Comparison of ENCODE assay signal across 8 cellular contexts in genomic region chr20:49712918-49713778, GRCh38. TPM values are rescaled to one million over a fixed set of nuclear protein-coding genes. Genes with fewer than 3 reads are reported as not detected.
A peak's percentile ranks its signal among the peaks of the same experiment; 100 is the strongest.
DNase-seq lines count a peak whose midpoint lies in the region; ATAC-seq, FAIRE-seq and TF ChIP-seq lines count a peak whose summit lies in the region.

No MANE protein-coding gene starts in this region.

- ATAC-seq in GM21717 (IDR thresholded peaks at IDR 0.05; ENCODE audit: unreplicated experiment) = peak; percentile 51
- peak; percentile 46 to 49 for ATAC-seq in activated CD4-positive, CD25-positive, alpha-beta regulatory T cell treated with anti-CD3 and anti-CD28 coated beads, Interleukin-2, amount 50 U/mL, for 24 hours
- peak; percentile 59 for ATAC-seq in thoracic aorta (ENCODE audit: insufficient number of reproducible peaks, low FRiP score, low read depth)

- H4K5ac ChIP-seq in H1 (ENCODE audit: insufficient read length, low read depth, low read length) = peak overlapping the region; percentile 70

- H3K14ac ChIP-seq in H1 (ENCODE audit: insufficient read length) = no peak overlapping the region

- TF ChIP-seq RAD21 in H1 (IDR thresholded peaks at IDR 0.05 in 1 of 2, conservative IDR thresholded peaks at IDR 0.05 in 1 of 2; ENCODE audit: low read depth in 2 of 2, low read length in 2 of 2) = no peak; a peak in 1 of 4 replicates

- no peaks in the 10 kb centered on the region for H3K36me3 ChIP-seq in KMS-11 (ENCODE audit: insufficient read depth)
- no peaks in the 10 kb centered on the region for H3K36me3 ChIP-seq in H1 (ENCODE audit: control insufficient read depth in 2 of 4, insufficient read depth in 4 of 4, low read length in 3 of 4)
- no peaks in the 10 kb centered on the region for H3K36me3 ChIP-seq in thoracic aorta

- DNase-seq in EL (peak; percentile 44), H1 (ENCODE audit: low read depth in 1 of 2, low spot score in 2 of 2) (peak in 1 of 2 experiments; percentile 80), mesothelial cell of epicardium (ENCODE audit: low spot score in 2 of 2, unreplicated experiment in 2 of 2) (peak; percentile 25 to 64), thoracic aorta (ENCODE audit: low spot score) (no peak), NCI-H2029 treated with DMSO at 0.1 percent for 48 hours (lab: John Stamatoyannopoulos, UW) (no peak)

- H3K27ac ChIP-seq in KMS-11 (no peak overlapping the region), H1 (ENCODE audit: low read depth, low read length) (peak overlapping the region; percentile 66), thoracic aorta (peak overlapping the region; percentile 75 to 81)

- H3K4me2 ChIP-seq in KMS-11 = peak overlapping the region; percentile 84
- peak overlapping the region; percentile 88 to 96 for H3K4me2 ChIP-seq in H1 (ENCODE audit: insufficient read depth in 1 of 2, low read depth in 2 of 2, low read length in 2 of 2)

- H2BK5ac ChIP-seq in H1 (ENCODE audit: low read depth, low read length) = peak overlapping the region; percentile 87

- FAIRE-seq in H1 (lab: Jason Lieb, UNC) = no peak

- H3K23ac ChIP-seq in H1 (ENCODE audit: insufficient read length) = no peak overlapping the region

- peak overlapping the region; percentile 92; the same call in 1 of the 2 replicates for H4K8ac ChIP-seq in H1 (ENCODE audit: extremely low read depth, insufficient read depth, low read length)

- H2BK20ac ChIP-seq in H1 (ENCODE audit: low read length) = no peak overlapping the region

- H3K4me3 Mint-ChIP-seq in mesothelial cell of epicardium = peak overlapping the region; percentile 79

- TF ChIP-seq POLR2A in H1 (IDR thresholded peaks at IDR 0.05; ENCODE audit: control extremely low read depth in 1 of 2, low read depth in 2 of 2, low read length in 2 of 2) = peak in 1 of 2 experiments; percentile 76; a peak in 2 of 3 replicates

- peaks cover 9% of the 10 kb centered on the region; the same call in 1 of the 2 replicates for H4K20me1 ChIP-seq in KMS-11 (ENCODE audit: insufficient read depth)
- peaks cover 13 to 17% of the 10 kb centered on the region in 2 experiments for H4K20me1 ChIP-seq in H1 (replicated peaks in 1 of 2; ENCODE audit: control insufficient read depth in 1 of 2, insufficient read depth in 2 of 2, low read length in 2 of 2)

- no peak for TF ChIP-seq EP300 in H1 (IDR thresholded peaks at IDR 0.05; ENCODE audit: borderline replicate concordance in 1 of 2, low read depth in 2 of 2, low read length in 2 of 2)

- H2BK15ac ChIP-seq in H1 (ENCODE audit: low read length) = no peak overlapping the region; the same call in 1 of the 2 replicates

- no peaks in the 10 kb centered on the region for H3K27me3 Mint-ChIP-seq in mesothelial cell of epicardium (ENCODE audit: low read depth)

- CTCF ChIA-PET in H1 (lab: Charles Lee; ENCODE audit: partially characterized antibody) = interaction anchor here (0.6 to 1.6 kb wide), 3 partner anchors 108 to 217 kb away, joined by 3 to 5 read pairs (median 3); no protein-coding TSS in a partner anchor

- H3K23me2 ChIP-seq in H1 (ENCODE audit: low read depth, low read length) = peaks cover 9% of the 10 kb centered on the region

- H3K36me3 Mint-ChIP-seq in mesothelial cell of epicardium = no peaks in the 10 kb centered on the region

- no peaks in the 10 kb centered on the region for H3K9me3 Mint-ChIP-seq in mesothelial cell of epicardium

- H3K27ac Mint-ChIP-seq in mesothelial cell of epicardium = peak overlapping the region; percentile 95

- peak overlapping the region; percentile 23; the same call in 1 of the 2 replicates for H2BK12ac ChIP-seq in H1 (ENCODE audit: low read depth, low read length)

- peak overlapping the region; percentile 75 for H3K9ac ChIP-seq in KMS-11
- H3K9ac ChIP-seq in H1 (replicated peaks in 1 of 4; ENCODE audit: extremely low read depth in 1 of 4, low read depth in 3 of 4, low read length in 3 of 4) = peak overlapping the region; percentile 67 to 88 (median 82)

- H3K9me3 ChIP-seq in H1 (ENCODE audit: insufficient read depth in 2 of 2, low read depth in 1 of 2, low read length in 1 of 2) (no peaks in the 10 kb centered on the region), thoracic aorta (no peaks in the 10 kb centered on the region)

- POLR2A ChIA-PET in H1 (lab: Charles Lee; ENCODE audit: partially characterized antibody) = interaction anchor here (0.6 to 1.9 kb wide), 15 partner anchors 8 to 176 kb away, joined by 3 to 6 read pairs (median 3); partner anchors contain the start of gene SLC9A8

- no peak overlapping the region for H3K4ac ChIP-seq in H1 (replicated peaks; ENCODE audit: insufficient read length, low read depth, low read length)

- H2AFZ ChIP-seq in KMS-11 (ENCODE audit: low read depth) (peak overlapping the region; percentile 76), H1 (ENCODE audit: low read length) (no peak overlapping the region)

- H3K18ac ChIP-seq in H1 (ENCODE audit: extremely low read depth, low read length) = peak overlapping the region; percentile 75

- 2% methylated on average over 9 of the region's 78 CpGs; no CpG with 5 or more reads in 1 of the 2 experiments for WGBS in H1 (ENCODE audit: extremely low coverage in 1 of 2, insufficient coverage in 1 of 2, insufficient read length in 1 of 2, insufficient replicate concordance in 2 of 2, low coverage in 1 of 2, low lambda C conversion rate in 2 of 2, missing lambda C conversion rate in 1 of 2), 2 experiments

- H3K79me1 ChIP-seq in H1 (ENCODE audit: low read depth, low read length) = peaks cover 2% of the 10 kb centered on the region; the same call in 1 of the 2 replicates

- no peak overlapping the region for H2AK5ac ChIP-seq in H1 (ENCODE audit: low read depth, low read length)

- H3K27me3 ChIP-seq in KMS-11 (ENCODE audit: insufficient read depth, low read depth) (no peaks in the 10 kb centered on the region), H1 (replicated peaks in 1 of 4; ENCODE audit: control insufficient read depth in 3 of 4, extremely low read depth in 1 of 4, insufficient read depth in 3 of 4, low read length in 3 of 4) (no peaks in the 10 kb centered on the region), thoracic aorta (replicated peaks; ENCODE audit: insufficient read depth) (no peaks in the 10 kb centered on the region)

- H3K4me1 Mint-ChIP-seq in mesothelial cell of epicardium = peaks cover 33% of the 10 kb centered on the region

- H3K4me1 ChIP-seq in KMS-11 (ENCODE audit: low read depth, poor library complexity, severe bottlenecking) (peaks cover 44% of the 10 kb centered on the region), H1 (replicated peaks in 1 of 4; ENCODE audit: control insufficient read depth in 3 of 4, insufficient read depth in 4 of 4, low read length in 3 of 4) (peaks cover 3 to 6% (median 5%) of the 10 kb centered on the region in 4 experiments; a peak in 6 of 7 replicates), thoracic aorta (ENCODE audit: control insufficient read depth in 1 of 2, low read depth in 2 of 2) (peaks cover 21 to 51% of the 10 kb centered on the region in 2 donors)

- H3K79me2 ChIP-seq in KMS-11 (ENCODE audit: insufficient read depth, low read depth) = peaks cover 45% of the 10 kb centered on the region
- H3K79me2 ChIP-seq in H1 (ENCODE audit: control insufficient read depth in 1 of 2, insufficient read depth in 2 of 2, low read length in 2 of 2) = peaks cover 37 to 52% of the 10 kb centered on the region in 2 experiments

- H3K4me3 ChIP-seq in KMS-11 (IDR thresholded peaks at IDR 0.05; ENCODE audit: insufficient read depth, low read depth, low read length) = no peak overlapping the region
- peak overlapping the region; percentile 77 to 96 (median 81) for H3K4me3 ChIP-seq in H1 (ENCODE audit: extremely low read depth in 1 of 4, insufficient read depth in 2 of 4, low read depth in 3 of 4, low read length in 4 of 4)
- H3K4me3 ChIP-seq in thoracic aorta = peak overlapping the region; percentile 93

- TF ChIP-seq CTCF in KMS-11 (conservative IDR thresholded peaks at IDR 0.05; ENCODE audit: low read depth, low read length) (no peak), H1 (IDR thresholded peaks at IDR 0.05; ENCODE audit: control extremely low read depth in 1 of 3, insufficient read depth in 1 of 3, low read depth in 1 of 3, low read length in 3 of 3) (no peak), mesothelial cell of epicardium (IDR thresholded peaks at IDR 0.05; ENCODE audit: unreplicated experiment) (no peak), thoracic aorta (IDR thresholded peaks at IDR 0.05) (no peak)

- H3K56ac ChIP-seq in H1 (replicated peaks; ENCODE audit: insufficient read length, low read depth, low read length) = peak overlapping the region; percentile 62

- peak overlapping the region; percentile 85 for H4K91ac ChIP-seq in H1 (replicated peaks; ENCODE audit: insufficient read length, low read length)

- H2BK120ac ChIP-seq in H1 (replicated peaks; ENCODE audit: low read depth, low read length) = no peak overlapping the region

TF ChIP-seq in H1, 55 proteins besides CTCF, POLR2A, EP300 and RAD21 (continues in another document):
- TF ChIP-seq KDM4A (IDR thresholded peaks at IDR 0.05; ENCODE audit: low read depth, low read length, severe bottlenecking) (peak; percentile 59), BRCA1 (IDR thresholded peaks at IDR 0.05; ENCODE audit: low read depth, low read length) (no peak), TEAD4 (IDR thresholded peaks at IDR 0.05; ENCODE audit: low read depth, low read length) (peak; percentile 39; the same call in 1 of the 2 replicates), CHD1 (IDR thresholded peaks at IDR 0.05; ENCODE audit: low read depth, low read length) (no peak), PHF8 (conservative IDR thresholded peaks at IDR 0.05; ENCODE audit: low read depth, low read length) (peak; percentile 58), TAF1 (IDR thresholded peaks at IDR 0.05; ENCODE audit: low read depth, low read length) (peak; percentile 59), TCF12 (IDR thresholded peaks at IDR 0.05; ENCODE audit: low read depth, low read length) (no peak)
- TF ChIP-seq, protein P1, sequence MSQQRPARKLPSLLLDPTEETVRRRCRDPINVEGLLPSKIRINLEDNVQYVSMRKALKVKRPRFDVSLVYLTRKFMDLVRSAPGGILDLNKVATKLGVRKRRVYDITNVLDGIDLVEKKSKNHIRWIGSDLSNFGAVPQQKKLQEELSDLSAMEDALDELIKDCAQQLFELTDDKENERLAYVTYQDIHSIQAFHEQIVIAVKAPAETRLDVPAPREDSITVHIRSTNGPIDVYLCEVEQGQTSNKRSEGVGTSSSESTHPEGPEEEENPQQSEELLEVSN (IDR thresholded peaks at IDR 0.05) = peak; percentile 37; the same call in 1 of the 2 replicates

RNA-seq across cellular contexts. Expression of gene B4GALT5, which starts 0.5 kb away (rescaled TPM):
- 73.5 and 75.4 TPM in 2 replicates for total RNA-seq in H1 (2021; fragmentation: NEBNext Ultra II Directional; extraction: Animal tissue kit (Norgen Biotek cat#: 25700))
- 39.1 and 46.5 TPM in 2 replicates for polyA plus RNA-seq in H1 (2011; rRNA removed)
- 43.0 TPM for polyA plus RNA-seq in H1 (2011; cell fraction: cytosol; rRNA removed)
- polyA plus RNA-seq in H1 (2011; cell fraction: nucleus; rRNA removed) = 26.3 TPM
- 41.6 to 48.4 TPM (median 44.5 TPM) in 4 replicates for polyA plus RNA-seq in H1 (2012, experiment 1 of 2)
- 24.7 TPM for polyA plus RNA-seq in H1 (2012, experiment 2 of 2)
- polyA plus RNA-seq in H1 (2013, experiment 1 of 2) = 57.2 TPM
- polyA plus RNA-seq in H1 (2013, experiment 2 of 2) = 71.0 TPM
- polyA minus RNA-seq in H1 (2011; rRNA and poly(A)+ RNA removed) = 59.0 and 69.0 TPM in 2 replicates
- 36.1 TPM for polyA minus RNA-seq in H1 (2011; cell fraction: cytosol; rRNA and poly(A)+ RNA removed)
- polyA minus RNA-seq in H1 (2011; cell fraction: nucleus; rRNA and poly(A)+ RNA removed) = 20.6 TPM
- total RNA-seq in mesothelial cell of epicardium (52.6 to 53.8 TPM (median 52.6 TPM) in 3 replicates), thoracic aorta (10 to 100 TPM; 15.7 to 45.3 TPM)

Comparison
In these comparisons a context has a peak if more than half of its experiments do, and no peak if none do; other contexts are left out.
1. DNase-seq: peak in EL (single experiment) and mesothelial cell of epicardium (2 of 2); none in thoracic aorta (single experiment) and NCI-H2029 treated with DMSO at 0.1 percent for 48 hours (single experiment).
2. Peak in every context shown above with its lines, with median percentiles within 50 percentile points of each other: ATAC-seq.